In genomic region chr12:117827660-117828059, GRCh38 we compare ENCODE assay signal across 1 cellular context.
A peak's percentile ranks its signal among the peaks of the same experiment; 100 is the strongest.
TF ChIP-seq lines count a peak whose summit lies in the region.

No MANE protein-coding gene starts in this region.

TF ChIP-seq in K562, 482 proteins besides CTCF, POLR2A, EP300 and RAD21 (continued from another document):
- TF ChIP-seq NFYB (IDR thresholded peaks at IDR 0.05; ENCODE audit: extremely low read depth, insufficient read length) = no peak
- no peak for TF ChIP-seq TBL1XR1 (IDR thresholded peaks at IDR 0.05; ENCODE audit: low read length in 2 of 2)
- no peak for TF ChIP-seq DDX20 (tag; IDR thresholded peaks at IDR 0.05; ENCODE audit: low read depth)
- TF ChIP-seq RBM25 (IDR thresholded peaks at IDR 0.05; ENCODE audit: low read depth, low read length, severe bottlenecking) = peak; percentile 75
- TF ChIP-seq ZBTB5 (IDR thresholded peaks at IDR 0.05) = no peak
- TF ChIP-seq YY1 (IDR thresholded peaks at IDR 0.05; ENCODE audit: borderline replicate concordance in 1 of 3, control insufficient read depth in 1 of 3, extremely low read depth in 1 of 3, insufficient read depth in 3 of 3, insufficient read length in 1 of 3, insufficient replicate concordance in 2 of 3, low read depth in 1 of 3, low read length in 2 of 3) = no peak
- no peak for TF ChIP-seq ZNF668 (CRISPR knock-in tag; IDR thresholded peaks at IDR 0.05)
- 0 out of 4 replicates have a peak, but pooled peaks of 1 of the 2 experiments have one; percentile 7 for TF ChIP-seq KDM1A (IDR thresholded peaks at IDR 0.05)
- no peak for TF ChIP-seq SMARCB1 (IDR thresholded peaks at IDR 0.05; ENCODE audit: insufficient read length, low read depth)
